Comparison of ENCODE assay signal across 9 cellular contexts in the genomic region with DNA sequence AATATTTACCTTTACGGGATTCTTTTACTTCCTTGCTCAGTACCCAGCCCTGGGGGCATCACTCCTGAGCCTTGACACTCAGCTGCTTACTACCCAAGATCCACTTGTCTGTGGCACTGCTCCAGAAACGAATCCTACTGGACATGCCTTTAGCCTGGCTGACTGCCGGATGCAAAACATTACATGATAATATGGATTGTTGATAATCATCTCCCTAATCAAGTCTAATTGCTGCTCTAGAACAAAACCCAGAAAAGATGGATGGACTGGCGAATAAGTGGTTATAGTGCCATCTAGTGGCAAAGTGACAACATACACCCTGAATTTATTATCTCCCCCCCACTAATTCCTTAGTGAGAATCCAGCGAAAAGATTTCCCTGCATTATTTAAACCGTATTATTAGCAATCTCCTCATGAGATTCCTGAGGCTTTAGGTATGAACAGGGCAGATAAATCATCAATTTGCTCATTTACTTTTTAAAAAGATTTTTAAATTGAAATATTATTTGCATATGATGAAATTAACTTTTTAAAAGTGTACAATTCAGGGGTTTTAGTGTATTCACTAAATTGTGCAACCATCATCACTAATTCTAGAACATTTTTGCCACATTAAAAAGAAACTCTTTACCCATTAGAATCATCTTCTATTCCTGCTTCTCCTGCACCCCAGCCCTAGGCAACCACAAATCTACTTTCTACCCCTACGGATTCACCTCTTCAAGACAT.
DNase-seq lines count a peak whose midpoint lies in the region; ATAC-seq, FAIRE-seq and TF ChIP-seq lines count a peak whose summit lies in the region.
"Had no signal": no experiment of that assay in that cellular context is flagged by ENCODE, and none has a peak within 500 bp of the region (broad histone marks: within the 10 kb centered on the region; RNA-seq: fewer than 3 reads in every experiment).

No MANE protein-coding gene starts in this region.

- no peak overlapping the region for H2BK12ac ChIP-seq in H1 (ENCODE audit: low read depth, low read length)
- H2BK12ac ChIP-seq in mesenchymal stem cell (ENCODE audit: low read length in 2 of 2): no peak overlapping the region

- TF ChIP-seq POLR2A in H1 (IDR thresholded peaks at IDR 0.05; ENCODE audit: control extremely low read depth in 1 of 2, low read depth in 2 of 2, low read length in 2 of 2): no peak

- H2BK120ac ChIP-seq in H1 (replicated peaks; ENCODE audit: low read depth, low read length) (no peak overlapping the region), mesenchymal stem cell (ENCODE audit: low read depth, low read length) (no peak overlapping the region)

- H4K8ac ChIP-seq in H1 (ENCODE audit: extremely low read depth, insufficient read depth, low read length): no peak overlapping the region; the same call in 1 of the 2 replicates
- H4K8ac ChIP-seq in mesenchymal stem cell (ENCODE audit: low read length): no peak overlapping the region

- DNase-seq in activated CD8-positive, alpha-beta memory T cell treated with anti-CD3 and anti-CD28 coated beads for 24 hours: peak; percentile 65
- no peak for DNase-seq in activated CD8-positive, alpha-beta memory T cell treated with anti-CD3 and anti-CD28 coated beads, Interleukin-2, amount 50 U/mL, for 4 hours
- DNase-seq in MM.1S (peak; percentile 62), RPMI7951 (ENCODE audit: low read depth) (peak; percentile 52), H1 (ENCODE audit: low read depth in 1 of 2, low spot score in 2 of 2) (peak in 1 of 2 experiments; percentile 55), mesenchymal stem cell (peak; percentile 73)
- DNase-seq: activated naive CD8-positive, alpha-beta T cell treated with anti-CD3 and anti-CD28 coated beads, Interleukin-2, amount 10 ng/mL, durations not matched to agents 7 days and 5 days had no signal

- H3K9me3 ChIP-seq in MM.1S (replicated peaks; ENCODE audit: insufficient read depth, low read length): no peaks in the 10 kb centered on the region
- no peaks in the 10 kb centered on the region for H3K9me3 ChIP-seq in H1 (ENCODE audit: insufficient read depth in 2 of 2, low read depth in 1 of 2, low read length in 1 of 2)
- H3K9me3 ChIP-seq in mesenchymal stem cell (ENCODE audit: control insufficient read depth, low read length): no peaks in the 10 kb centered on the region

- H4K91ac ChIP-seq in H1 (replicated peaks; ENCODE audit: insufficient read length, low read length) (no peak overlapping the region), mesenchymal stem cell (ENCODE audit: low read length) (no peak overlapping the region)

- H3K9ac ChIP-seq in MM.1S (ENCODE audit: low read length) (no peak overlapping the region), H1 (replicated peaks in 1 of 4; ENCODE audit: extremely low read depth in 1 of 4, low read depth in 3 of 4, low read length in 3 of 4) (no peak overlapping the region), mesenchymal stem cell (ENCODE audit: low read length) (no peak overlapping the region)

- no peak overlapping the region for H3K27ac ChIP-seq in MM.1S (ENCODE audit: low read length)
- H3K27ac ChIP-seq in H1 (ENCODE audit: low read depth, low read length): no peak overlapping the region
- H3K27ac ChIP-seq in mesenchymal stem cell (ENCODE audit: low read length, poor library complexity, severe bottlenecking): no peak overlapping the region

- H3K27me3 ChIP-seq in MM.1S (replicated peaks; ENCODE audit: insufficient read depth, low read length) (no peaks in the 10 kb centered on the region), H1 (replicated peaks in 1 of 4; ENCODE audit: control insufficient read depth in 3 of 4, extremely low read depth in 1 of 4, insufficient read depth in 3 of 4, low read length in 3 of 4) (no peaks in the 10 kb centered on the region), mesenchymal stem cell (ENCODE audit: control insufficient read depth in 1 of 2, insufficient read depth in 1 of 2, low read length in 2 of 2) (peaks cover 0 to 6% of the 10 kb centered on the region in 2 experiments)

- H3K79me1 ChIP-seq in H1 (ENCODE audit: low read depth, low read length) (no peaks in the 10 kb centered on the region), mesenchymal stem cell (replicated peaks; ENCODE audit: low read length, poor library complexity, severe bottlenecking) (no peaks in the 10 kb centered on the region)

- CTCF ChIA-PET in H1 (lab: Charles Lee; ENCODE audit: partially characterized antibody): interaction anchor here (0.6 to 2.6 kb wide), 31 partner anchors 9 to 953 kb away, joined by 3 to 16 read pairs (median 5); no protein-coding TSS in a partner anchor

- H3K56ac ChIP-seq in H1 (replicated peaks; ENCODE audit: insufficient read length, low read depth, low read length): no peak overlapping the region

- no peak overlapping the region for H3K14ac ChIP-seq in H1 (ENCODE audit: insufficient read length)
- H3K14ac ChIP-seq in mesenchymal stem cell (ENCODE audit: low read length in 2 of 2): no peak overlapping the region

- H3K4me3 ChIP-seq in MM.1S (ENCODE audit: low read length) (no peak overlapping the region), H1 (ENCODE audit: extremely low read depth in 1 of 4, insufficient read depth in 2 of 4, low read depth in 3 of 4, low read length in 4 of 4) (no peak overlapping the region), mesenchymal stem cell (ENCODE audit: insufficient read depth in 1 of 2, low read depth in 1 of 2, low read length in 2 of 2) (no peak overlapping the region)

- peak; percentile 86 for FAIRE-seq in H1 (lab: Jason Lieb, UNC)

- H3K4ac ChIP-seq in H1 (replicated peaks; ENCODE audit: insufficient read length, low read depth, low read length) (no peak overlapping the region), mesenchymal stem cell (ENCODE audit: low read depth in 1 of 2, low read length in 2 of 2) (no peak overlapping the region)

- H2BK15ac ChIP-seq in H1 (ENCODE audit: low read length) (no peak overlapping the region), mesenchymal stem cell (ENCODE audit: low read depth, poor library complexity, severe bottlenecking) (no peak overlapping the region)

- no peak for ATAC-seq in HG03432 (IDR thresholded peaks at IDR 0.05; ENCODE audit: unreplicated experiment)
- ATAC-seq in GM18502 (IDR thresholded peaks at IDR 0.05; ENCODE audit: poor library complexity, unreplicated experiment): no peak

- no peaks in the 10 kb centered on the region for H3K36me3 ChIP-seq in MM.1S (replicated peaks; ENCODE audit: insufficient read depth, low read length)
- no peaks in the 10 kb centered on the region for H3K36me3 ChIP-seq in H1 (ENCODE audit: control insufficient read depth in 2 of 4, insufficient read depth in 4 of 4, low read length in 3 of 4)
- no peaks in the 10 kb centered on the region for H3K36me3 ChIP-seq in mesenchymal stem cell (ENCODE audit: control insufficient read depth in 1 of 2, insufficient read depth in 2 of 2, low read depth in 1 of 2, low read length in 2 of 2)

- no peak overlapping the region for H2BK20ac ChIP-seq in H1 (ENCODE audit: low read length)

- H3K23me2 ChIP-seq in H1 (ENCODE audit: low read depth, low read length): peaks cover 2% of the 10 kb centered on the region; the same call in 1 of the 2 replicates

- H2BK5ac ChIP-seq in H1 (ENCODE audit: low read depth, low read length) (no peak overlapping the region), mesenchymal stem cell (ENCODE audit: low read depth, low read length, poor library complexity, severe bottlenecking) (no peak overlapping the region)

- TF ChIP-seq RAD21 in H1 (IDR thresholded peaks at IDR 0.05 in 1 of 2, conservative IDR thresholded peaks at IDR 0.05 in 1 of 2; ENCODE audit: low read depth in 2 of 2, low read length in 2 of 2): peak; percentile 87

- H3F3A ChIP-seq in MM.1S (ENCODE audit: insufficient read depth, low read length): no peaks in the 10 kb centered on the region

- TF ChIP-seq EP300 in H1 (IDR thresholded peaks at IDR 0.05; ENCODE audit: borderline replicate concordance in 1 of 2, low read depth in 2 of 2, low read length in 2 of 2): no peak

- no peaks in the 10 kb centered on the region for H3K79me2 ChIP-seq in MM.1S (ENCODE audit: low read length)
- H3K79me2 ChIP-seq in H1 (ENCODE audit: control insufficient read depth in 1 of 2, insufficient read depth in 2 of 2, low read length in 2 of 2): no peaks in the 10 kb centered on the region

- TF ChIP-seq CTCF in MM.1S (IDR thresholded peaks at IDR 0.05; ENCODE audit: low read length) (peak; percentile 75), H1 (IDR thresholded peaks at IDR 0.05; ENCODE audit: control extremely low read depth in 1 of 3, insufficient read depth in 1 of 3, low read depth in 1 of 3, low read length in 3 of 3) (peak in 2 of 3 experiments; percentile 62 to 70; a peak in 3 of 4 replicates)

- no peaks in the 10 kb centered on the region for H4K20me1 ChIP-seq in MM.1S (ENCODE audit: insufficient read depth, low read length)
- no peaks in the 10 kb centered on the region for H4K20me1 ChIP-seq in H1 (replicated peaks in 1 of 2; ENCODE audit: control insufficient read depth in 1 of 2, insufficient read depth in 2 of 2, low read length in 2 of 2)

- H3K9me2 ChIP-seq in MM.1S (replicated peaks; ENCODE audit: insufficient read depth, low read length): no peaks in the 10 kb centered on the region

- H3K4me2 ChIP-seq in MM.1S (ENCODE audit: low read depth, low read length) (no peak overlapping the region), H1 (ENCODE audit: insufficient read depth in 1 of 2, low read depth in 2 of 2, low read length in 2 of 2) (no peak overlapping the region), mesenchymal stem cell (ENCODE audit: low read length, poor library complexity, severe bottlenecking) (no peak overlapping the region)

- no peak overlapping the region for H2AFZ ChIP-seq in MM.1S (ENCODE audit: low read length)
- no peak overlapping the region; the same call in 1 of the 2 replicates for H2AFZ ChIP-seq in H1 (ENCODE audit: low read length)
- H2AFZ ChIP-seq in mesenchymal stem cell (ENCODE audit: low read depth, low read length): no peak overlapping the region

- POLR2A ChIA-PET in H1 (lab: Charles Lee; ENCODE audit: partially characterized antibody): no interaction called here

- H3K4me1 ChIP-seq in MM.1S (ENCODE audit: low read length) (no peaks in the 10 kb centered on the region), H1 (replicated peaks in 1 of 4; ENCODE audit: control insufficient read depth in 3 of 4, insufficient read depth in 4 of 4, low read length in 3 of 4) (no peaks in the 10 kb centered on the region; a peak in 1 of 7 replicates), mesenchymal stem cell (ENCODE audit: control insufficient read depth, insufficient read depth, low read depth, low read length) (peaks cover 6% of the 10 kb centered on the region)

- H3K23ac ChIP-seq in H1 (ENCODE audit: insufficient read length) (no peak overlapping the region), mesenchymal stem cell (ENCODE audit: low read length in 2 of 2) (no peak overlapping the region)

- H4K5ac ChIP-seq in H1 (ENCODE audit: insufficient read length, low read depth, low read length): no peak overlapping the region

- no peak overlapping the region for H3K18ac ChIP-seq in H1 (ENCODE audit: extremely low read depth, low read length)
- H3K18ac ChIP-seq in mesenchymal stem cell (ENCODE audit: low read depth in 1 of 2, low read length in 2 of 2): no peak overlapping the region

- H2AK5ac ChIP-seq in H1 (ENCODE audit: low read depth, low read length): no peak overlapping the region
- peak overlapping the region; percentile 38 for H2AK5ac ChIP-seq in mesenchymal stem cell (ENCODE audit: low read length, severe bottlenecking)

- 43% methylated on average over 7 of the region's 7 CpGs; no CpG with 5 or more reads in 1 of the 2 experiments for WGBS in H1 (ENCODE audit: extremely low coverage in 1 of 2, insufficient coverage in 1 of 2, insufficient read length in 1 of 2, insufficient replicate concordance in 2 of 2, low coverage in 1 of 2, low lambda C conversion rate in 2 of 2, missing lambda C conversion rate in 1 of 2), 2 experiments
- 88% methylated on average over 2 of the region's 7 CpGs for WGBS in mesenchymal stem cell
